22 cellular contexts compared by ENCODE assay signal in genomic region chr12:43976027-43976426, GRCh38.
A peak's percentile ranks its signal among the peaks of the same experiment; 100 is the strongest.
DNase-seq lines count a peak whose midpoint lies in the region; ATAC-seq, FAIRE-seq and TF ChIP-seq lines count a peak whose summit lies in the region.
"Had no signal": no experiment of that assay in that cellular context is flagged by ENCODE, and none has a peak within 500 bp of the region (broad histone marks: within the 10 kb centered on the region; RNA-seq: fewer than 3 reads in every experiment).

No MANE protein-coding gene starts in this region.

- H3K27me3 ChIP-seq in bronchial epithelial cell (ENCODE audit: control insufficient read depth, insufficient read depth, low read length), result no peaks in the 10 kb centered on the region
- no peaks in the 10 kb centered on the region for H3K27me3 ChIP-seq in SJCRH30
- H3K27me3 ChIP-seq: BLaER1 treated with 17β-estradiol and CSF1 and Interleukin-3, amounts not matched to agents 10 nM and 100 nM had no signal

- no peak for ATAC-seq in HG03354 (IDR thresholded peaks at IDR 0.05; ENCODE audit: poor library complexity, severe bottlenecking, unreplicated experiment)
- ATAC-seq: A549; CD8-positive, alpha-beta T cell; Panc1 had no signal

- TF ChIP-seq CTCF in HFFc6 (IDR thresholded peaks at IDR 0.05), result no peak
- TF ChIP-seq CTCF in bronchial epithelial cell (IDR thresholded peaks at IDR 0.05; ENCODE audit: insufficient read depth, low read length, severe bottlenecking), result no peak
- TF ChIP-seq CTCF in fibroblast of the aortic adventitia (IDR thresholded peaks at IDR 0.05; ENCODE audit: insufficient read depth, low read length), result no peak

- H3K9me3 ChIP-seq in SJCRH30 (replicated peaks), result no peaks in the 10 kb centered on the region; the same call in 1 of the 2 replicates
- H3K9me3 ChIP-seq: A549, HAP-1 had no signal

- no peaks in the 10 kb centered on the region for H3K4me1 ChIP-seq in SJCRH30
- H3K4me1 ChIP-seq: A549; BLaER1 treated with 17β-estradiol and CSF1 and Interleukin-3, amounts not matched to agents 10 nM and 100 nM had no signal

- H3K4me3 ChIP-seq in bronchial epithelial cell (ENCODE audit: low read depth, low read length) (no peak overlapping the region), fibroblast of the aortic adventitia (ENCODE audit: low read depth, low read length) (no peak overlapping the region), SJCRH30 (no peak overlapping the region)
- H3K4me3 ChIP-seq: A549; BLaER1 treated with 17β-estradiol and CSF1 and Interleukin-3, amounts not matched to agents 10 nM and 100 nM; HAP-1 had no signal

- H3K4me3 Mint-ChIP-seq in HFFc6, result no peak overlapping the region
- H3K4me3 Mint-ChIP-seq: CD8-positive, alpha-beta T cell had no signal

- H3K27me3 Mint-ChIP-seq in HFFc6 (ENCODE audit: insufficient read depth), result no peaks in the 10 kb centered on the region; the same call in 1 of the 2 replicates

- no peak overlapping the region for H3K27ac ChIP-seq in SJCRH30
- H3K27ac ChIP-seq: A549; BLaER1 treated with 17β-estradiol and CSF1 and Interleukin-3, amounts not matched to agents 10 nM and 100 nM had no signal

- H3K36me3 Mint-ChIP-seq in HFFc6 (ENCODE audit: low read depth), result peaks cover under 1% of the 10 kb centered on the region; the same call in 1 of the 2 replicates

- peaks cover 12% of the 10 kb centered on the region for H3K4me1 Mint-ChIP-seq in HFFc6 (ENCODE audit: low read depth)

- no peaks in the 10 kb centered on the region for H3K9me3 Mint-ChIP-seq in HFFc6

- DNase-seq in EH (ENCODE audit: low read depth), result peak; percentile 3
- DNase-seq in HFFc6, result peak; percentile 4
- peak; percentile 61 for DNase-seq in bronchial epithelial cell (ENCODE audit: low read depth)
- DNase-seq in fibroblast of the aortic adventitia (ENCODE audit: low read depth), result peak; percentile 6
- no peak for DNase-seq in HuH-7.5 (ENCODE audit: low spot score)
- DNase-seq in hepatic stellate cell (ENCODE audit: low spot score), result no peak
- no peak for DNase-seq in SJCRH30
- DNase-seq: CD8-positive, alpha-beta T cell; DMS79 treated with DMSO at 0.1 percent for 48 hours; NCI-H1092; NCI-H1436 treated with DMSO at 0.1 percent for 48 hours; NCI-H2029; NCI-H345; NCI-H526; SW 1271 had no signal

- H3K36me3 ChIP-seq in bronchial epithelial cell (ENCODE audit: control insufficient read depth, insufficient read depth, low read length), result no peaks in the 10 kb centered on the region
- H3K36me3 ChIP-seq in SJCRH30, result no peaks in the 10 kb centered on the region
- H3K36me3 ChIP-seq: HAP-1 had no signal

- H3K27ac Mint-ChIP-seq in HFFc6, result no peak overlapping the region
- H3K27ac Mint-ChIP-seq: CD8-positive, alpha-beta T cell had no signal

- FAIRE-seq in bronchial epithelial cell (lab: Jason Lieb, UNC), result no peak
- FAIRE-seq: A549, D721Med, G401.6 had no signal

Comparison
In these comparisons a context has a peak if more than half of its experiments do, and no peak if none do; other contexts are left out.
1. DNase-seq: peak in EH (single experiment), HFFc6 (single experiment), bronchial epithelial cell (single experiment) and fibroblast of the aortic adventitia (single experiment); none in HuH-7.5 (single experiment), hepatic stellate cell (single experiment) and SJCRH30 (0 of 2).